In genomic region chr1:51100264-51100880, GRCh38 we compare ENCODE assay signal across 22 cellular contexts. TPM values are rescaled to one million over a fixed set of nuclear protein-coding genes. Genes with fewer than 3 reads are reported as not detected.
DNase-seq lines count a peak whose midpoint lies in the region; ATAC-seq and TF ChIP-seq lines count a peak whose summit lies in the region.
"Had no signal": no experiment of that assay in that cellular context is flagged by ENCODE, and none has a peak within 500 bp of the region (broad histone marks: within the 10 kb centered on the region; RNA-seq: fewer than 3 reads in every experiment).

No MANE protein-coding gene starts in this region.

- H3K36me3 ChIP-seq in OCI-LY1 (ENCODE audit: insufficient read depth, low read length) (no peaks in the 10 kb centered on the region), transverse colon (no peaks in the 10 kb centered on the region)
- H3K36me3 ChIP-seq: brain microvascular endothelial cell, left ventricle myocardium inferior, upper lobe of left lung had no signal

- CTCF ChIA-PET in GM10248 (lab: Yijun Ruan, JAX): interaction anchor here (1.5 kb wide), 1 partner anchor 31 kb away, joined by 3 read pairs; no protein-coding TSS in a partner anchor

- no peaks in the 10 kb centered on the region for H3K9me3 ChIP-seq in OCI-LY1 (ENCODE audit: low read length)
- no peaks in the 10 kb centered on the region for H3K9me3 ChIP-seq in transverse colon
- H3K9me3 ChIP-seq: upper lobe of left lung had no signal

- H3K4me1 ChIP-seq in OCI-LY1 (ENCODE audit: insufficient read depth, low read length, severe bottlenecking): no peaks in the 10 kb centered on the region
- no peaks in the 10 kb centered on the region for H3K4me1 ChIP-seq in transverse colon
- H3K4me1 ChIP-seq: left ventricle myocardium inferior, upper lobe of left lung had no signal

- H3K4me3 ChIP-seq in OCI-LY1 (ENCODE audit: low read depth, low read length, poor library complexity, severe bottlenecking) (no peak overlapping the region), transverse colon (no peak overlapping the region)
- H3K4me3 ChIP-seq: left ventricle myocardium inferior, upper lobe of left lung had no signal

- no peak for TF ChIP-seq POLR2A in transverse colon (IDR thresholded peaks at IDR 0.05)

- intact Hi-C loops in transverse colon (cut with DNase I; ENCODE audit: low total_unique reads): no loop called here

- no peaks in the 10 kb centered on the region for H4K20me1 ChIP-seq in OCI-LY1 (ENCODE audit: insufficient read depth, low read length)

- POLR2A ChIA-PET in GM10248 (lab: Yijun Ruan, JAX): no interaction called here

- ATAC-seq in GM18870 (IDR thresholded peaks at IDR 0.05; ENCODE audit: unreplicated experiment) (peak; percentile 73), HG02798 (IDR thresholded peaks at IDR 0.05; ENCODE audit: poor library complexity, unreplicated experiment) (peak; percentile 71), GM21381 (IDR thresholded peaks at IDR 0.05; ENCODE audit: unreplicated experiment) (no peak), HG02981 (IDR thresholded peaks at IDR 0.05; ENCODE audit: unreplicated experiment) (no peak)
- ATAC-seq: stimulated activated naive CD8-positive, alpha-beta T cell treated with anti-CD3 and anti-CD28 coated beads, Interleukin-15, Interleukin-2, amounts not matched to agents 100 U/mL and 50 U/mL, for 24 hours had no signal

- no peak for TF ChIP-seq CTCF in GM10248 (IDR thresholded peaks at IDR 0.05; ENCODE audit: control extremely low read depth, extremely low read depth, low read depth, missing control alignments)
- no peak for TF ChIP-seq CTCF in OCI-LY1 (IDR thresholded peaks at IDR 0.05; ENCODE audit: low read length)
- no peak for TF ChIP-seq CTCF in transverse colon (IDR thresholded peaks at IDR 0.05)

- 0 out of 2 replicates have a peak overlapping the region, but pooled peaks have one; percentile 87 for H2AFZ ChIP-seq in OCI-LY1 (ENCODE audit: low read length)

- no peak overlapping the region for H3K4me2 ChIP-seq in OCI-LY1 (ENCODE audit: low read length)

- H3K27me3 ChIP-seq in OCI-LY1 (ENCODE audit: insufficient read depth, low read length) (no peaks in the 10 kb centered on the region), transverse colon (peaks cover 5% of the 10 kb centered on the region)
- H3K27me3 ChIP-seq: brain microvascular endothelial cell, upper lobe of left lung had no signal

- H3K9me2 ChIP-seq in OCI-LY1 (ENCODE audit: low read depth, low read length): no peaks in the 10 kb centered on the region

- no peak overlapping the region for H3K27ac ChIP-seq in OCI-LY1 (ENCODE audit: low read depth, low read length, poor library complexity, severe bottlenecking)
- H3K27ac ChIP-seq in transverse colon: no peak overlapping the region
- H3K27ac ChIP-seq: brain microvascular endothelial cell, epithelial cell of prostate, left ventricle myocardium inferior, upper lobe of left lung had no signal

- H3K79me2 ChIP-seq in OCI-LY1 (ENCODE audit: insufficient read depth, low read length): no peaks in the 10 kb centered on the region

- no peaks in the 10 kb centered on the region for H3F3A ChIP-seq in OCI-LY1 (ENCODE audit: insufficient read depth, low read length)

- no peak for TF ChIP-seq EP300 in transverse colon (IDR thresholded peaks at IDR 0.05; ENCODE audit: low read depth)

- peak; percentile 35 for DNase-seq in GM10248 (ENCODE audit: extremely low spot score)
- no peak for DNase-seq in transverse colon
- no peak for DNase-seq in activated CD4-positive, CD25-positive, alpha-beta regulatory T cell (lab: John Stamatoyannopoulos, UW)
- DNase-seq: activated CD4-positive, alpha-beta T cell treated with anti-CD3 and anti-CD28 coated beads for 48 hours; brain microvascular endothelial cell; C1 segment of cervical spinal cord; GDM1; HCEC 1CT; KG1; left ventricle myocardium inferior; NCI-H2171 treated with DMSO at 0.1 percent for 48 hours; NCI-H774; stimulated activated naive CD8-positive, alpha-beta T cell treated with anti-CD3 and anti-CD28 coated beads, Interleukin-15, Interleukin-2, amounts not matched to agents 100 U/mL and 50 U/mL, for 24 hours; upper lobe of left lung had no signal

- WGBS in transverse colon (ENCODE audit: low coverage in 1 of 2), 2 donors: 55 to 83% methylated on average over 3 of the region's 3 CpGs

- in situ Hi-C loops in transverse colon (cut with MboI; ENCODE audit: low pct_ligation_motif_present in 1 of 4, low pct_unique_long_range_greater_than_20kb in 1 of 4, low sequenced_read_pairs in 3 of 4): no loop called here

- H3K9ac ChIP-seq in OCI-LY1 (ENCODE audit: low read length): no peak overlapping the region

RNA-seq across cellular contexts. Expression of gene C1orf185, which starts 1.7 kb away (rescaled TPM):
- not detected for total RNA-seq in transverse colon
- total RNA-seq: glomerular endothelial cell, left ventricle myocardium inferior, mononuclear cell, upper lobe of left lung had no signal

Comparison
In these comparisons a context has a peak if more than half of its experiments do, and no peak if none do; other contexts are left out.
1. ATAC-seq: peak in GM18870 (single experiment) and HG02798 (single experiment); none in GM21381 (single experiment) and HG02981 (single experiment).